In the genomic region with DNA sequence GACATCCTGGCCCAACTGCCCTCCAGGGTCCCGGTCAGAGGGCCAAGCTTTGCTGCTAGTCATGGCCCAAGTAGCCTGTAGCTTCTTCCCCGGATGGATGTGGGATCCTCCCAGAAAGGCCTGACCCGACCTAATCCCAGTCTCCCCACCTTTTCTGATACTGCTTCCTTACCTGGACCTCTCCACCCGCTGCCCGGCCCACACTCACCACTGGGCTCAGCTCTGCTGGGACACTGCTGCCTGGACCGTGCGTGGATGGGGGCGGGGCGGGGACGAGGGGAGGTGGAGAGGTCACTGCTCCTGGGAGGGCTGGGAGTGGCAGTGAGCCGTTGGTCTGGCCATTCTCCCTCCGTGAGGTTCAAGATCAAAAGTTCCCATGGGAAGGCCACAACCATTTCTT, we compare ENCODE assay signal across 17 cellular contexts.
"Had no signal": no experiment of that assay in that cellular context is flagged by ENCODE, and none has a peak within 500 bp of the region (broad histone marks: within the 10 kb centered on the region; RNA-seq: fewer than 3 reads in every experiment).

No MANE protein-coding gene starts in this region.

- H3K27me3 ChIP-seq: brain microvascular endothelial cell, esophagus squamous epithelium, neural progenitor cell, pancreas, sigmoid colon had no signal

- H3K36me3 Mint-ChIP-seq: activated naive CD8-positive, alpha-beta T cell treated with anti-CD3 and anti-CD28 coated beads, Interleukin-2, amount 10 ng/mL, durations not matched to agents 7 days and 5 days; neural progenitor cell had no signal

- H3K9me3 Mint-ChIP-seq: activated B cell treated with CpG ODN at 0.5 μM for 24 hours; activated naive CD8-positive, alpha-beta T cell treated with anti-CD3 and anti-CD28 coated beads, Interleukin-2, amount 10 ng/mL, durations not matched to agents 7 days and 5 days had no signal

- H3K9me3 ChIP-seq: esophagus squamous epithelium, pancreas, sigmoid colon, tibial artery had no signal

- ATAC-seq: left lobe of liver, pancreas had no signal

- H3K36me3 ChIP-seq: brain microvascular endothelial cell, esophagus squamous epithelium, neural progenitor cell, pancreas, sigmoid colon, tibial artery had no signal

- H3K4me3 ChIP-seq: esophagus squamous epithelium, neural progenitor cell, pancreas, sigmoid colon, tibial artery had no signal

- H3K4me1 ChIP-seq: neural progenitor cell, sigmoid colon, tibial artery had no signal

- H3K27ac ChIP-seq: brain microvascular endothelial cell, esophagus squamous epithelium, neural progenitor cell, pancreas, sigmoid colon, tibial artery had no signal

- H3K27me3 Mint-ChIP-seq: activated B cell treated with CpG ODN at 0.5 μM for 24 hours; activated naive CD8-positive, alpha-beta T cell treated with anti-CD3 and anti-CD28 coated beads, Interleukin-2, amount 10 ng/mL, durations not matched to agents 7 days and 5 days had no signal

- H3K27ac Mint-ChIP-seq: activated B cell treated with CpG ODN at 0.5 μM for 24 hours; activated naive CD8-positive, alpha-beta T cell treated with anti-CD3 and anti-CD28 coated beads, Interleukin-2, amount 10 ng/mL, durations not matched to agents 7 days and 5 days; neural progenitor cell had no signal

- H3K4me3 Mint-ChIP-seq: activated B cell treated with CpG ODN at 0.5 μM for 24 hours; activated naive CD8-positive, alpha-beta T cell treated with anti-CD3 and anti-CD28 coated beads, Interleukin-2, amount 10 ng/mL, durations not matched to agents 7 days and 5 days; neural progenitor cell had no signal

- DNase-seq: activated B cell treated with CpG ODN at 0.5 μM for 24 hours; activated CD4-positive, alpha-beta T cell treated with anti-CD3 and anti-CD28 coated beads, Interleukin-2, amount 50 U/mL, for 48 hours; activated effector memory CD4-positive, alpha-beta T cell treated with anti-CD3 and anti-CD28 coated beads, Interleukin-2, amount 50 U/mL, for 16 hours; activated naive CD8-positive, alpha-beta T cell treated with anti-CD3 and anti-CD28 coated beads, Interleukin-2, amount 10 ng/mL, durations not matched to agents 7 days and 5 days; brain microvascular endothelial cell; cortex of kidney; effector CD8-positive, alpha-beta T cell; esophagus squamous epithelium; hippocampal formation; midbrain; pancreas; sigmoid colon; stimulated activated CD4-positive, alpha-beta T cell treated with anti-CD3 and anti-CD28 coated beads, Interleukin-12 subunit alpha, Interleukin-12 subunit beta, amount 100 ng/mL, for 4 hours; stimulated activated CD4-positive, alpha-beta T cell treated with anti-CD3 and anti-CD28 coated beads, Interleukin-2, amount 100 ng/mL, for 24 hours; tibial artery had no signal
